In the genomic region with DNA sequence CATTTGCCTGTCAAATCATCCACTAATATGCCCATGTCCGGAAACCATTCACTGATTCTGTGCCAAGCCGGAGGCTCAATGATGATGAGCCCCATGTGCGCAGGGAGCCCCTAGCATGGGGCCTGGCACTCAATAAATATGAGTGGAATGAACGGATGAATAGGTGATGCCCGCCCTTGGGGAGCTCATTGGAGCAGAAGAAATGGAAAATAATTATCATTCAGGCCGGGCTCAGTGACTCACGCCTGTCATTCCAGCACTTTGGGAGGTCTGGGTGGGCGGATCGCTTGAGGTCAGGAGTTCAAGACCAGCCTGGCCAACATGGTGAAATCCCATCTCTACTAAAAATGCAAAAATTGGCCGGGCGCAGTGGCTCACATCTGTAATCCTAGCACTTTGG, we compare ENCODE assay signal across 13 cellular contexts. TPM values are rescaled to one million over a fixed set of nuclear protein-coding genes. Genes with fewer than 3 reads are reported as not detected.
A peak's percentile ranks its signal among the peaks of the same experiment; 100 is the strongest.
DNase-seq lines count a peak whose midpoint lies in the region; FAIRE-seq and TF ChIP-seq lines count a peak whose summit lies in the region.
"Had no signal": no experiment of that assay in that cellular context is flagged by ENCODE, and none has a peak within 500 bp of the region (broad histone marks: within the 10 kb centered on the region; RNA-seq: fewer than 3 reads in every experiment).

No MANE protein-coding gene starts in this region.

- intact Hi-C loops in lower leg skin (cut with DNase I; ENCODE audit: low total_unique reads) = no loop called here

- DNase-seq in activated CD4-positive, alpha-beta T cell treated with anti-CD3 and anti-CD28 coated beads for 48 hours = peak; percentile 27
- DNase-seq in activated CD4-positive, alpha-beta T cell treated with anti-CD3 and anti-CD28 coated beads, Interleukin-2, amount 50 U/mL, for 4 hours = no peak
- DNase-seq in NCI-H226 (peak; percentile 24), bronchial epithelial cell (ENCODE audit: low read depth) (no peak), SK-N-DZ (ENCODE audit: low spot score) (no peak), lower leg skin (ENCODE audit: low spot score in 2 of 2) (no peak), putamen (ENCODE audit: low spot score) (no peak)
- DNase-seq: ACHN; activated CD4-positive, alpha-beta T cell treated with anti-CD3 and anti-CD28 coated beads, Interleukin-2, amount 10 ng/mL, durations not matched to agents 7 days and 5 days; lower lobe of right lung; NCI-H187 had no signal

- H3K27me3 ChIP-seq in bronchial epithelial cell (ENCODE audit: control insufficient read depth, insufficient read depth, low read length) (no peaks in the 10 kb centered on the region), parathyroid adenoma (ENCODE audit: control insufficient read depth, insufficient read depth, low read length) (no peaks in the 10 kb centered on the region)
- H3K27me3 ChIP-seq: esophagus muscularis mucosa had no signal

- peak; percentile 76 for FAIRE-seq in bronchial epithelial cell (lab: Jason Lieb, UNC)

- no peak overlapping the region for H3K4me3 ChIP-seq in bronchial epithelial cell (ENCODE audit: low read depth, low read length)
- H3K4me3 ChIP-seq in parathyroid adenoma (ENCODE audit: low read depth, low read length) = no peak overlapping the region
- no peak overlapping the region for H3K4me3 ChIP-seq in lower leg skin (ENCODE audit: low read depth, poor library complexity, severe bottlenecking)
- H3K4me3 ChIP-seq: esophagus muscularis mucosa, lower lobe of right lung had no signal

- H3K9me3 ChIP-seq in parathyroid adenoma (ENCODE audit: control insufficient read depth, low read length) = no peaks in the 10 kb centered on the region
- H3K9me3 ChIP-seq: esophagus muscularis mucosa, lower lobe of right lung had no signal

- H3K36me3 ChIP-seq in bronchial epithelial cell (ENCODE audit: control insufficient read depth, insufficient read depth, low read length) (peaks cover 14% of the 10 kb centered on the region), parathyroid adenoma (ENCODE audit: control insufficient read depth, insufficient read depth, low read length) (no peaks in the 10 kb centered on the region)

- 68 to 72% methylated on average over 11 of the region's 11 CpGs for WGBS in lower leg skin, 2 donors

- no peak overlapping the region for H3K4me2 ChIP-seq in parathyroid adenoma (ENCODE audit: low read length)

- peak overlapping the region; percentile 85 for H3K27ac ChIP-seq in parathyroid adenoma
- H3K27ac ChIP-seq: esophagus muscularis mucosa, lower lobe of right lung had no signal

- H3K9ac ChIP-seq in parathyroid adenoma = no peak overlapping the region

- peaks cover 57% of the 10 kb centered on the region for H3K4me1 ChIP-seq in parathyroid adenoma

- no peak overlapping the region for H2AFZ ChIP-seq in parathyroid adenoma

- TF ChIP-seq CTCF in bronchial epithelial cell (IDR thresholded peaks at IDR 0.05; ENCODE audit: insufficient read depth, low read length, severe bottlenecking) (no peak), parathyroid adenoma (IDR thresholded peaks at IDR 0.05) (no peak), lower leg skin (IDR thresholded peaks at IDR 0.05) (no peak)

- H3K79me2 ChIP-seq in parathyroid adenoma = peaks cover 3% of the 10 kb centered on the region

- TF ChIP-seq POLR2A in lower leg skin (IDR thresholded peaks at IDR 0.05) = no peak

RNA-seq across cellular contexts. Expression of a gene that starts 11.0 kb away (rescaled TPM):
- total RNA-seq in bronchial epithelial cell = 10.8 and 17.4 TPM in 2 replicates
- polyA plus RNA-seq in SK-N-DZ (2014; cell fraction: cytosol; rRNA removed) = 26.4 and 33.4 TPM in 2 replicates
- polyA plus RNA-seq in SK-N-DZ (2014; cell fraction: nucleus; rRNA removed) = 13.4 and 13.8 TPM in 2 replicates
- total RNA-seq in lower leg skin = 10 to 100 TPM; 34.7 to 50.0 (median 41.4) TPM

RNA-seq across cellular contexts. Expression of a gene that starts 25.1 kb away (rescaled TPM):
- total RNA-seq in bronchial epithelial cell (75.0 and 179 TPM in 2 replicates), lower leg skin (100 to 1,000 TPM in 1 of 4 donors, 10 to 100 TPM in 3; 77.4 to 129 (median 97.0) TPM)
- 69.4 and 75.5 TPM in 2 replicates for polyA plus RNA-seq in SK-N-DZ (2014; cell fraction: cytosol; rRNA removed)
- 98.1 and 107 TPM in 2 replicates for polyA plus RNA-seq in SK-N-DZ (2014; cell fraction: nucleus; rRNA removed)

Comparison
In these comparisons a context has a peak if more than half of its experiments do, and no peak if none do; other contexts are left out.
1. DNase-seq: peak in activated CD4-positive, alpha-beta T cell treated with anti-CD3 and anti-CD28 coated beads for 48 hours (single experiment) and NCI-H226 (single experiment); none in activated CD4-positive, alpha-beta T cell treated with anti-CD3 and anti-CD28 coated beads, Interleukin-2, amount 50 U/mL, for 4 hours (0 of 2), bronchial epithelial cell (single experiment), SK-N-DZ (single experiment), lower leg skin (0 of 2) and putamen (single experiment).